ENCODE assay signal across 1 cellular context in the genomic region with DNA sequence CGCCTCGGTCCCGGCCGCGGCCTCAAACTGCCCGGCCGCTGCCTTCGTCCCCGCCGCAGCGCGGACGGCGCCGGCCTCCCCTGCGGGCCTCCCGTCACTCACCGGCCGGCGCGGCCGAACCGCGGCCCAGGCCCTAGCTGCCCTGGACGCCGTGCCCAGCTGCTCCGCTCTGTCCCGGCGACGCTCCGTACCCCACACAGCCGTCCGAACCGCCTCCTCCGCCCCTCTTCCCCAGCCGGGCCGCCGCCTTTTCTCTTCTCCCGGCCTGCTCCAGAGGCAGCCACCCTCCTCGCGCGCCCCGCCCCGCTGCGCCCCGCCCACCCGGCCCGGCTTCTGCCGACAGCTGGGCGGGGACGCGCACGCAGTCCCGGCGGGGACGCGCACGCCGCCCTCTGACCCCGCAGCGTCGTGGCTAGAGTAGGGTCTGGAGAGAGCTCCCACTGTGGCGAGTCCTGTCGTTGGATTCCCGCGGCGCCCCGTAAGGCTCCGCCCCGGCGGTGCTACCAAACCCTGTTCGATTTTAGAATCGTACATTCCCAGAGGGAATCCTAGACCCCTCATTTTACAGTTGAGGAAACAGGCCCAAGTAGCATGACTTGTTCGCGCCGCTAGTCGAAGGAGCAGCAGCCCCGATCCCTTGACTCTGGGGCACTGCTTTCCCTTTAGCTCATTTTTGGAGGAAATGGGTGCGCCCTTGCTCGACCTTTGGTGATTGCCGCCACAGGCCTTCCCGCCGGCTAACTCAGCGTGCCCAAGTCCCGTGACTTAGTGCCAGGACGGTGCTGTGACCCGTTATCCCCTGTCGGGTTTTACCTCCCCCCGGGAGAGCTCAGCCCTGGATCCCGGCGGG.
A peak's percentile ranks its signal among the peaks of the same experiment; 100 is the strongest.
TF ChIP-seq lines count a peak whose summit lies in the region.

A gene with protein sequence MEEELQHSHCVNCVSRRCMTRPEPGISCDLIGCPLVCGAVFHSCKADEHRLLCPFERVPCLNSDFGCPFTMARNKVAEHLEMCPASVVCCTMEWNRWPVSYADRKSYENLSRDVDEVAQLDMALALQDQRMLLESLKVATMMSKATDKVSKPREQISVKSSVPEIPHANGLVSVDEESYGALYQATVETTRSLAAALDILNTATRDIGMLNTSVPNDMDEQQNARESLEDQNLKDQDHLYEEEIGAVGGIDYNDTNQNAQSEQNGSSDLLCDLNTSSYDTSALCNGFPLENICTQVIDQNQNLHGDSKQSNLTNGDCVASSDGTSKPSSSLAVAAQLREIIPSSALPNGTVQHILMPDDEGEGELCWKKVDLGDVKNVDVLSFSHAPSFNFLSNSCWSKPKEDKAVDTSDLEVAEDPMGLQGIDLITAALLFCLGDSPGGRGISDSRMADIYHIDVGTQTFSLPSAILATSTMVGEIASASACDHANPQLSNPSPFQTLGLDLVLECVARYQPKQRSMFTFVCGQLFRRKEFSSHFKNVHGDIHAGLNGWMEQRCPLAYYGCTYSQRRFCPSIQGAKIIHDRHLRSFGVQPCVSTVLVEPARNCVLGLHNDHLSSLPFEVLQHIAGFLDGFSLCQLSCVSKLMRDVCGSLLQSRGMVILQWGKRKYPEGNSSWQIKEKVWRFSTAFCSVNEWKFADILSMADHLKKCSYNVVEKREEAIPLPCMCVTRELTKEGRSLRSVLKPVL (minus strand): TSS at position 295 of the 850 bp plus-strand sequence. CDS start 8,390 bp downstream, outside the sequence.

TF ChIP-seq in HepG2, 621 proteins besides CTCF, POLR2A, EP300 and RAD21 (continued from another document and continues in another):
- TF ChIP-seq, protein P1, sequence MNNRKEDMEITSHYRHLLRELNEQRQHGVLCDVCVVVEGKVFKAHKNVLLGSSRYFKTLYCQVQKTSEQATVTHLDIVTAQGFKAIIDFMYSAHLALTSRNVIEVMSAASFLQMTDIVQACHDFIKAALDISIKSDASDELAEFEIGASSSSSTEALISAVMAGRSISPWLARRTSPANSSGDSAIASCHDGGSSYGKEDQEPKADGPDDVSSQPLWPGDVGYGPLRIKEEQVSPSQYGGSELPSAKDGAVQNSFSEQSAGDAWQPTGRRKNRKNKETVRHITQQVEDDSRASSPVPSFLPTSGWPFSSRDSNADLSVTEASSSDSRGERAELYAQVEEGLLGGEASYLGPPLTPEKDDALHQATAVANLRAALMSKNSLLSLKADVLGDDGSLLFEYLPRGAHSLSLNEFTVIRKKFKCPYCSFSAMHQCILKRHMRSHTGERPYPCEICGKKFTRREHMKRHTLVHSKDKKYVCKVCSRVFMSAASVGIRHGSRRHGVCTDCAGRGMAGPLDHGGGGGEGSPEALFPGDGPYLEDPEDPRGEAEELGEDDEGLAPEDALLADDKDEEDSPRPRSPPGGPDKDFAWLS (CRISPR knock-in tag; IDR thresholded peaks at IDR 0.05; ENCODE audit: borderline replicate concordance): no peak
- TF ChIP-seq TOPORS (CRISPR knock-in tag; IDR thresholded peaks at IDR 0.05) (peak; percentile 81; the same call in 1 of the 2 replicates), TEAD2 (CRISPR knock-in tag; IDR thresholded peaks at IDR 0.05) (no peak; the same call in 1 of the 2 replicates), KLF9 (CRISPR knock-in tag; IDR thresholded peaks at IDR 0.05; ENCODE audit: low read depth) (0 out of 2 replicates have a peak, but pooled peaks have one; percentile 80), TARDBP (CRISPR knock-in tag; IDR thresholded peaks at IDR 0.05) (peak; percentile 64; the same call in 1 of the 2 replicates), ZNF3 (CRISPR knock-in tag; IDR thresholded peaks at IDR 0.05) (no peak), ISL2 (CRISPR knock-in tag; IDR thresholded peaks at IDR 0.05) (peak; percentile 47; the same call in 1 of the 2 replicates), MTA1 (CRISPR knock-in tag; IDR thresholded peaks at IDR 0.05; ENCODE audit: borderline replicate concordance) (peak; percentile 67; the same call in 1 of the 2 replicates), ZNF136 (CRISPR knock-in tag; IDR thresholded peaks at IDR 0.05; ENCODE audit: low read depth) (no peak; the same call in 1 of the 2 replicates), GATA4 (IDR thresholded peaks at IDR 0.05; ENCODE audit: borderline replicate concordance, low read depth) (no peak), GATAD1 (CRISPR knock-in tag; IDR thresholded peaks at IDR 0.05) (peak; percentile 60), ZNF430 (CRISPR knock-in tag; IDR thresholded peaks at IDR 0.05) (peak; percentile 63; the same call in 1 of the 2 replicates), MEIS1 (CRISPR knock-in tag; IDR thresholded peaks at IDR 0.05; ENCODE audit: borderline replicate concordance) (peak; percentile 87; the same call in 1 of the 2 replicates), YY1 (IDR thresholded peaks at IDR 0.05; ENCODE audit: insufficient read depth, insufficient replicate concordance, low read depth, low read length) (peak; percentile 41), ZSCAN25 (CRISPR knock-in tag; IDR thresholded peaks at IDR 0.05) (0 out of 2 replicates have a peak, but pooled peaks have one; percentile 25), ZNF264 (CRISPR knock-in tag; IDR thresholded peaks at IDR 0.05) (peak; percentile 42; the same call in 1 of the 2 replicates), NFIC (IDR thresholded peaks at IDR 0.05; ENCODE audit: low read length) (no peak), ZNF30 (CRISPR knock-in tag; IDR thresholded peaks at IDR 0.05) (no peak), ZBTB1 (CRISPR knock-in tag; IDR thresholded peaks at IDR 0.05; ENCODE audit: borderline replicate concordance) (no peak), MBNL3 (CRISPR knock-in tag; conservative IDR thresholded peaks at IDR 0.05) (no peak), KDM1A (CRISPR knock-in tag; IDR thresholded peaks at IDR 0.05) (no peak), ZNF720 (CRISPR knock-in tag; IDR thresholded peaks at IDR 0.05) (no peak), ZMYM3 (CRISPR knock-in tag; IDR thresholded peaks at IDR 0.05) (peak; percentile 68; the same call in 1 of the 2 replicates), BRD4 (CRISPR knock-in tag; IDR thresholded peaks at IDR 0.05) (peak; percentile 51; the same call in 1 of the 2 replicates), GABPB1 (CRISPR knock-in tag; IDR thresholded peaks at IDR 0.05) (peak; percentile 66; the same call in 1 of the 2 replicates), HMGA1 (CRISPR knock-in tag; conservative IDR thresholded peaks at IDR 0.05) (no peak), ZNF670 (CRISPR knock-in tag; IDR thresholded peaks at IDR 0.05; ENCODE audit: borderline replicate concordance) (peak; percentile 42; the same call in 1 of the 2 replicates), KDM6A (CRISPR knock-in tag; IDR thresholded peaks at IDR 0.05; ENCODE audit: low read depth) (no peak)
- TF ChIP-seq, protein P2, sequence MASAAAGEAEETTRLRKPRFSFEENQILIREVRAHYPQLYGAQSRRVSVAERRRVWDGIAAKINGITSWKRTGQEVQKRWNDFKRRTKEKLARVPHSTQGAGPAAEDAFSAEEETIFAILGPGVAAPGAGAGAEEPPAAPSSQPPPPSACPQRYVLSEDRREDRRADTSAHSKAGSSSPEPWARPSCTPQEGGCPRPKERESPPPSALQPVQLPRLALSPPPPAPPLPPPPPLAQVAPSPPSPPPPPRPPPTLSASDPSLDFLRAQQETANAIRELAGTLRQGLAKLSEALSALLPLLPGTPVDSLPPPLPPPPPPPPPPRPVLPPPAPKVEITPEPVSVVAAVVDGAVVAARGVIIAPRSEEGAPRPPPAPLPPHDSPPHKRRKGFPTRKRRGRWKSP (CRISPR knock-in tag; IDR thresholded peaks at IDR 0.05): no peak; the same call in 1 of the 2 replicates
- TF ChIP-seq, protein P3, sequence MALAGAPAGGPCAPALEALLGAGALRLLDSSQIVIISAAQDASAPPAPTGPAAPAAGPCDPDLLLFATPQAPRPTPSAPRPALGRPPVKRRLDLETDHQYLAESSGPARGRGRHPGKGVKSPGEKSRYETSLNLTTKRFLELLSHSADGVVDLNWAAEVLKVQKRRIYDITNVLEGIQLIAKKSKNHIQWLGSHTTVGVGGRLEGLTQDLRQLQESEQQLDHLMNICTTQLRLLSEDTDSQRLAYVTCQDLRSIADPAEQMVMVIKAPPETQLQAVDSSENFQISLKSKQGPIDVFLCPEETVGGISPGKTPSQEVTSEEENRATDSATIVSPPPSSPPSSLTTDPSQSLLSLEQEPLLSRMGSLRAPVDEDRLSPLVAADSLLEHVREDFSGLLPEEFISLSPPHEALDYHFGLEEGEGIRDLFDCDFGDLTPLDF (CRISPR knock-in tag; IDR thresholded peaks at IDR 0.05): no peak; the same call in 1 of the 2 replicates
- TF ChIP-seq, protein P4, sequence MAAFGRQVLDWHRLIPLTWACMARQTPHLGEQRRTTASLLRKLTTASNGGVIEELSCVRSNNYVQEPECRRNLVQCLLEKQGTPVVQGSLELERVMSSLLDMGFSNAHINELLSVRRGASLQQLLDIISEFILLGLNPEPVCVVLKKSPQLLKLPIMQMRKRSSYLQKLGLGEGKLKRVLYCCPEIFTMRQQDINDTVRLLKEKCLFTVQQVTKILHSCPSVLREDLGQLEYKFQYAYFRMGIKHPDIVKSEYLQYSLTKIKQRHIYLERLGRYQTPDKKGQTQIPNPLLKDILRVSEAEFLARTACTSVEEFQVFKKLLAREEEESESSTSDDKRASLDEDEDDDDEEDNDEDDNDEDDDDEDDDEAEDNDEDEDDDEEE (CRISPR knock-in tag; IDR thresholded peaks at IDR 0.05): peak; percentile 87; the same call in 1 of the 2 replicates
- TF ChIP-seq, protein P5, sequence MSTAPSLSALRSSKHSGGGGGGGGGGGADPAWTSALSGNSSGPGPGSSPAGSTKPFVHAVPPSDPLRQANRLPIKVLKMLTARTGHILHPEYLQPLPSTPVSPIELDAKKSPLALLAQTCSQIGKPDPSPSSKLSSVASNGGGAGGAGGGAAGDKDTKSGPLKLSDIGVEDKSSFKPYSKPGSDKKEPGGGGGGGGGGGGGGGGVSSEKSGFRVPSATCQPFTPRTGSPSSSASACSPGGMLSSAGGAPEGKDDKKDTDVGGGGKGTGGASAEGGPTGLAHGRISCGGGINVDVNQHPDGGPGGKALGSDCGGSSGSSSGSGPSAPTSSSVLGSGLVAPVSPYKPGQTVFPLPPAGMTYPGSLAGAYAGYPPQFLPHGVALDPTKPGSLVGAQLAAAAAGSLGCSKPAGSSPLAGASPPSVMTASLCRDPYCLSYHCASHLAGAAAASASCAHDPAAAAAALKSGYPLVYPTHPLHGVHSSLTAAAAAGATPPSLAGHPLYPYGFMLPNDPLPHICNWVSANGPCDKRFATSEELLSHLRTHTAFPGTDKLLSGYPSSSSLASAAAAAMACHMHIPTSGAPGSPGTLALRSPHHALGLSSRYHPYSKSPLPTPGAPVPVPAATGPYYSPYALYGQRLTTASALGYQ (CRISPR knock-in tag; IDR thresholded peaks at IDR 0.05): peak; percentile 76; the same call in 1 of the 2 replicates
- TF ChIP-seq, protein P6, sequence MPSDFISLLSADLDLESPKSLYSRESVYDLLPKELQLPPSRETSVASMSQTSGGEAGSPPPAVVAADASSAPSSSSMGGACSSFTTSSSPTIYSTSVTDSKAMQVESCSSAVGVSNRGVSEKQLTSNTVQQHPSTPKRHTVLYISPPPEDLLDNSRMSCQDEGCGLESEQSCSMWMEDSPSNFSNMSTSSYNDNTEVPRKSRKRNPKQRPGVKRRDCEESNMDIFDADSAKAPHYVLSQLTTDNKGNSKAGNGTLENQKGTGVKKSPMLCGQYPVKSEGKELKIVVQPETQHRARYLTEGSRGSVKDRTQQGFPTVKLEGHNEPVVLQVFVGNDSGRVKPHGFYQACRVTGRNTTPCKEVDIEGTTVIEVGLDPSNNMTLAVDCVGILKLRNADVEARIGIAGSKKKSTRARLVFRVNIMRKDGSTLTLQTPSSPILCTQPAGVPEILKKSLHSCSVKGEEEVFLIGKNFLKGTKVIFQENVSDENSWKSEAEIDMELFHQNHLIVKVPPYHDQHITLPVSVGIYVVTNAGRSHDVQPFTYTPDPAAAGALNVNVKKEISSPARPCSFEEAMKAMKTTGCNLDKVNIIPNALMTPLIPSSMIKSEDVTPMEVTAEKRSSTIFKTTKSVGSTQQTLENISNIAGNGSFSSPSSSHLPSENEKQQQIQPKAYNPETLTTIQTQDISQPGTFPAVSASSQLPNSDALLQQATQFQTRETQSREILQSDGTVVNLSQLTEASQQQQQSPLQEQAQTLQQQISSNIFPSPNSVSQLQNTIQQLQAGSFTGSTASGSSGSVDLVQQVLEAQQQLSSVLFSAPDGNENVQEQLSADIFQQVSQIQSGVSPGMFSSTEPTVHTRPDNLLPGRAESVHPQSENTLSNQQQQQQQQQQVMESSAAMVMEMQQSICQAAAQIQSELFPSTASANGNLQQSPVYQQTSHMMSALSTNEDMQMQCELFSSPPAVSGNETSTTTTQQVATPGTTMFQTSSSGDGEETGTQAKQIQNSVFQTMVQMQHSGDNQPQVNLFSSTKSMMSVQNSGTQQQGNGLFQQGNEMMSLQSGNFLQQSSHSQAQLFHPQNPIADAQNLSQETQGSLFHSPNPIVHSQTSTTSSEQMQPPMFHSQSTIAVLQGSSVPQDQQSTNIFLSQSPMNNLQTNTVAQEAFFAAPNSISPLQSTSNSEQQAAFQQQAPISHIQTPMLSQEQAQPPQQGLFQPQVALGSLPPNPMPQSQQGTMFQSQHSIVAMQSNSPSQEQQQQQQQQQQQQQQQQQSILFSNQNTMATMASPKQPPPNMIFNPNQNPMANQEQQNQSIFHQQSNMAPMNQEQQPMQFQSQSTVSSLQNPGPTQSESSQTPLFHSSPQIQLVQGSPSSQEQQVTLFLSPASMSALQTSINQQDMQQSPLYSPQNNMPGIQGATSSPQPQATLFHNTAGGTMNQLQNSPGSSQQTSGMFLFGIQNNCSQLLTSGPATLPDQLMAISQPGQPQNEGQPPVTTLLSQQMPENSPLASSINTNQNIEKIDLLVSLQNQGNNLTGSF (CRISPR knock-in tag; IDR thresholded peaks at IDR 0.05): no peak
- TF ChIP-seq, protein P7, sequence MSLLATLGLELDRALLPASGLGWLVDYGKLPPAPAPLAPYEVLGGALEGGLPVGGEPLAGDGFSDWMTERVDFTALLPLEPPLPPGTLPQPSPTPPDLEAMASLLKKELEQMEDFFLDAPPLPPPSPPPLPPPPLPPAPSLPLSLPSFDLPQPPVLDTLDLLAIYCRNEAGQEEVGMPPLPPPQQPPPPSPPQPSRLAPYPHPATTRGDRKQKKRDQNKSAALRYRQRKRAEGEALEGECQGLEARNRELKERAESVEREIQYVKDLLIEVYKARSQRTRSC (CRISPR knock-in tag; IDR thresholded peaks at IDR 0.05; ENCODE audit: low read depth): peak; percentile 57; the same call in 1 of the 2 replicates
- TF ChIP-seq, protein P8, sequence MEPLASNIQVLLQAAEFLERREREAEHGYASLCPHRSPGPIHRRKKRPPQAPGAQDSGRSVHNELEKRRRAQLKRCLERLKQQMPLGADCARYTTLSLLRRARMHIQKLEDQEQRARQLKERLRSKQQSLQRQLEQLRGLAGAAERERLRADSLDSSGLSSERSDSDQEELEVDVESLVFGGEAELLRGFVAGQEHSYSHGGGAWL (CRISPR knock-in tag; IDR thresholded peaks at IDR 0.05): peak; percentile 86
- TF ChIP-seq, protein P9, sequence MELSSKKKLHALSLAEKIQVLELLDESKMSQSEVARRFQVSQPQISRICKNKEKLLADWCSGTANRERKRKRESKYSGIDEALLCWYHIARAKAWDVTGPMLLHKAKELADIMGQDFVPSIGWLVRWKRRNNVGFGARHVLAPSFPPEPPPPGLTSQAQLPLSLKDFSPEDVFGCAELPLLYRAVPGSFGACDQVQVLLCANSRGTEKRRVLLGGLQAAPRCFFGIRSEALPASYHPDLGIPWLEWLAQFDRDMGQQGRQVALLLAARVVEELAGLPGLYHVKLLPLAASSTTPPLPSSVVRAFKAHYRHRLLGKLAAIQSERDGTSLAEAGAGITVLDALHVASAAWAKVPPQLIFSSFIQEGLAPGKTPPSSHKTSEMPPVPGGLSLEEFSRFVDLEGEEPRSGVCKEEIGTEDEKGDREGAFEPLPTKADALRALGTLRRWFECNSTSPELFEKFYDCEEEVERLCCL (CRISPR knock-in tag; IDR thresholded peaks at IDR 0.05; ENCODE audit: borderline replicate concordance): no peak
